ENCODE assay signal across 12 cellular contexts in genomic region chr5:1662559-1663043, GRCh38.
"Had no signal": no experiment of that assay in that cellular context is flagged by ENCODE, and none has a peak within 500 bp of the region (broad histone marks: within the 10 kb centered on the region; RNA-seq: fewer than 3 reads in every experiment).

No MANE protein-coding gene starts in this region.

- DNase-seq: activated naive CD4-positive, alpha-beta T cell; effector CD4-positive, alpha-beta T cell; heart left ventricle; left ventricle myocardium superior; stimulated activated naive CD4-positive, alpha-beta T cell had no signal

- H3K27ac Mint-ChIP-seq: activated CD4-positive, alpha-beta T cell treated with anti-CD3 and anti-CD28 coated beads, Interleukin-2, amount 10 ng/mL, durations not matched to agents 24 days and 14 days; mesothelial cell of epicardium; T-helper 1 cell treated with Interleukin-12 subunit alpha and Interleukin-12 subunit beta and Interleukin-4 antibody, amounts not matched to agents 30 μg/mL and 1 μg/mL, for 36 hours; WTC11 had no signal

- H3K4me3 ChIP-seq: cardiac muscle cell, heart left ventricle had no signal

- H3K27ac ChIP-seq: cardiac muscle cell, heart left ventricle had no signal

- H3K9me3 Mint-ChIP-seq: activated CD4-positive, alpha-beta T cell treated with anti-CD3 and anti-CD28 coated beads, Interleukin-2, amount 10 ng/mL, durations not matched to agents 24 days and 14 days; activated T-cell treated with anti-CD3 and anti-CD28 coated beads, Interleukin-2, amount 50 U/mL, for 4 hours; mesothelial cell of epicardium; T-helper 1 cell treated with Interleukin-12 subunit alpha and Interleukin-12 subunit beta and Interleukin-4 antibody, amounts not matched to agents 30 μg/mL and 1 μg/mL, for 36 hours had no signal

- H3K4me1 Mint-ChIP-seq: activated CD4-positive, alpha-beta T cell treated with anti-CD3 and anti-CD28 coated beads, Interleukin-2, amount 10 ng/mL, durations not matched to agents 24 days and 14 days had no signal

- H3K4me3 Mint-ChIP-seq: activated CD4-positive, alpha-beta T cell treated with anti-CD3 and anti-CD28 coated beads, Interleukin-2, amount 10 ng/mL, durations not matched to agents 24 days and 14 days; activated T-cell treated with anti-CD3 and anti-CD28 coated beads, Interleukin-2, amount 50 U/mL, for 4 hours; mesothelial cell of epicardium; T-helper 1 cell treated with Interleukin-12 subunit alpha and Interleukin-12 subunit beta and Interleukin-4 antibody, amounts not matched to agents 30 μg/mL and 1 μg/mL, for 36 hours; WTC11 had no signal

- ATAC-seq: activated T-cell treated with anti-CD3 and anti-CD28 coated beads, Interleukin-2, amount 50 U/mL, for 4 hours; heart left ventricle; left ventricle myocardium superior; sciatic nerve; WTC11 had no signal

- H3K36me3 ChIP-seq: cardiac muscle cell, heart left ventricle had no signal

- H3K36me3 Mint-ChIP-seq: mesothelial cell of epicardium, WTC11 had no signal

- H3K9me3 ChIP-seq: heart left ventricle had no signal
